Comparison of ENCODE assay signal across 8 cellular contexts in genomic region chr16:8673611-8674412, GRCh38. TPM values are rescaled to one million over a fixed set of nuclear protein-coding genes. Genes with fewer than 3 reads are reported as not detected.
DNase-seq lines count a peak whose midpoint lies in the region; ATAC-seq, FAIRE-seq and TF ChIP-seq lines count a peak whose summit lies in the region.

No MANE protein-coding gene starts in this region.

- peak overlapping the region; percentile 63 to 81 (median 79) for H3K4me3 ChIP-seq in keratinocyte (ENCODE audit: control insufficient read depth in 2 of 3, extremely low read depth in 1 of 3, insufficient read depth in 2 of 3, low read depth in 1 of 3, low read length in 3 of 3)

- FAIRE-seq in keratinocyte (lab: Jason Lieb, UNC), result no peak

- peak overlapping the region; percentile 62 for H3K9ac ChIP-seq in keratinocyte (ENCODE audit: control insufficient read depth, extremely low read depth, insufficient read depth, low read length)

- peaks cover 14% of the 10 kb centered on the region for H3K4me1 Mint-ChIP-seq in activated naive CD8-positive, alpha-beta T cell treated with anti-CD3 and anti-CD28 coated beads for 36 hours

- no peaks in the 10 kb centered on the region for H3K9me3 Mint-ChIP-seq in activated naive CD8-positive, alpha-beta T cell treated with anti-CD3 and anti-CD28 coated beads for 36 hours

- H3K27me3 ChIP-seq in keratinocyte (ENCODE audit: control insufficient read depth, extremely low read depth, insufficient read depth, low read length), result no peaks in the 10 kb centered on the region

- no peak for TF ChIP-seq CTCF in keratinocyte (optimal IDR thresholded peaks at IDR 0.05 in 1 of 3, IDR thresholded peaks at IDR 0.05 in 1 of 3, conservative IDR thresholded peaks at IDR 0.05 in 1 of 3; ENCODE audit: extremely low read depth in 1 of 3, insufficient read depth in 2 of 3, low read length in 3 of 3)

- intact Hi-C loops in Right ventricle myocardium inferior (cut with DNase I) (no loop called here), cardiac septum (cut with DNase I) (loop anchor here (5.0 kb wide), 1 partner anchor 123 kb away; the partner anchor contains the start of genes PMM2 and TMEM186)

- H3K36me3 Mint-ChIP-seq in activated naive CD8-positive, alpha-beta T cell treated with anti-CD3 and anti-CD28 coated beads for 36 hours, result peaks cover 5% of the 10 kb centered on the region

- peaks cover 2% of the 10 kb centered on the region for H3K9me1 ChIP-seq in keratinocyte (ENCODE audit: control insufficient read depth, extremely low read depth, insufficient read depth, low read length)

- H3K4me2 ChIP-seq in keratinocyte (ENCODE audit: control insufficient read depth, extremely low read depth, insufficient read depth, low read depth, low read length), result peak overlapping the region; percentile 79

- peak; percentile 47 for ATAC-seq in Right ventricle myocardium inferior
- ATAC-seq in HG03095 (IDR thresholded peaks at IDR 0.05; ENCODE audit: unreplicated experiment), result peak; percentile 37

- H4K20me1 ChIP-seq in keratinocyte (ENCODE audit: control insufficient read depth, extremely low read depth, insufficient read depth, low read length), result no peaks in the 10 kb centered on the region

- peak overlapping the region; percentile 91 for H2AFZ ChIP-seq in keratinocyte (ENCODE audit: control insufficient read depth, low read length)

- H3K4me1 ChIP-seq in keratinocyte (ENCODE audit: control insufficient read depth, extremely low read depth, insufficient read depth, low read length), result peaks cover 35% of the 10 kb centered on the region

- H3K4me3 Mint-ChIP-seq in activated naive CD8-positive, alpha-beta T cell treated with anti-CD3 and anti-CD28 coated beads for 36 hours, result peak overlapping the region; percentile 88

- no peaks in the 10 kb centered on the region for H3K36me3 ChIP-seq in keratinocyte (ENCODE audit: control insufficient read depth in 2 of 2, extremely low read depth in 1 of 2, insufficient read depth in 2 of 2, low read length in 2 of 2)

- DNase-seq in Right ventricle myocardium inferior (ENCODE audit: missing footprints) (no peak), cardiac septum (ENCODE audit: low spot score) (no peak), keratinocyte (ENCODE audit: low read depth, low spot score) (no peak), substantia nigra (lab: John Stamatoyannopoulos, UW) (peak in 5 of 49 donors; percentile 32 to 71 (median 58)), NCI-H774 (lab: John Stamatoyannopoulos, UW) (no peak), HK-2 (ENCODE audit: unreplicated experiment) (no peak)
- DNase-seq in activated naive CD8-positive, alpha-beta T cell treated with anti-CD3 and anti-CD28 coated beads for 36 hours, result no peak

- H3K27ac ChIP-seq in keratinocyte (ENCODE audit: control insufficient read depth, insufficient read depth, low read length) (no peak overlapping the region), substantia nigra (ENCODE audit: low read depth, low read length, poor library complexity, severe bottlenecking) (peak overlapping the region; percentile 63)

- no peaks in the 10 kb centered on the region for H3K27me3 Mint-ChIP-seq in activated naive CD8-positive, alpha-beta T cell treated with anti-CD3 and anti-CD28 coated beads for 36 hours

- dilution Hi-C loops in keratinocyte (cut with MboI; ENCODE audit: extremely low pct_ligation_motif_present, low sequenced_read_pairs), result no loop called here

- no peaks in the 10 kb centered on the region for H3K9me3 ChIP-seq in keratinocyte (ENCODE audit: control insufficient read depth, low read depth, low read length)

- H3K79me2 ChIP-seq in keratinocyte (ENCODE audit: control insufficient read depth, insufficient read depth, low read length), result no peaks in the 10 kb centered on the region

- no peak overlapping the region for H3K27ac Mint-ChIP-seq in activated naive CD8-positive, alpha-beta T cell treated with anti-CD3 and anti-CD28 coated beads for 36 hours

RNA-seq across cellular contexts. Expression of gene ABAT, which starts 0.6 kb away (rescaled TPM):
- total RNA-seq in Right ventricle myocardium inferior, result 3.0 TPM
- 25.8 TPM for total RNA-seq in cardiac septum
- total RNA-seq in activated naive CD8-positive, alpha-beta T cell treated with anti-CD3 and anti-CD28 coated beads for 36 hours, result 1 to 10 TPM; 4.1 to 4.8 TPM
- 11.8 to 16.8 TPM (median 13.7 TPM) in 3 replicates for polyA plus RNA-seq in keratinocyte
- 5.5 TPM for polyA plus RNA-seq in keratinocyte (2011; ENCODE audit: low read depth)
- 13.0 and 15.7 TPM in 2 replicates for polyA plus RNA-seq in keratinocyte (2011; cell fraction: cytosol; rRNA removed)
- 28.8 and 29.8 TPM in 2 replicates for polyA plus RNA-seq in keratinocyte (2011; cell fraction: nucleus; rRNA removed)
- 2.9 and 11.8 TPM in 2 replicates for polyA plus RNA-seq in keratinocyte (2012; ENCODE audit: low replicate concordance)
- 11.7 to 17.1 TPM (median 13.6 TPM) in 3 replicates for polyA minus RNA-seq in keratinocyte
- 11.1 TPM for polyA minus RNA-seq in keratinocyte (2011; cell fraction: cytosol; rRNA and poly(A)+ RNA removed)
- 14.1 and 17.6 TPM in 2 replicates for polyA minus RNA-seq in keratinocyte (2011; cell fraction: nucleus; rRNA and poly(A)+ RNA removed)

RNA-seq across cellular contexts. Expression of gene METTL22, which starts 52.3 kb away (rescaled TPM):
- total RNA-seq in Right ventricle myocardium inferior (29.3 TPM), cardiac septum (31.9 TPM)
- total RNA-seq in activated naive CD8-positive, alpha-beta T cell treated with anti-CD3 and anti-CD28 coated beads for 36 hours, result 10 to 100 TPM; 25.0 to 26.8 TPM
- polyA plus RNA-seq in keratinocyte, result 21.9 to 33.1 TPM (median 31.1 TPM) in 3 replicates
- polyA plus RNA-seq in keratinocyte (2011; ENCODE audit: low read depth), result 10.5 TPM
- polyA plus RNA-seq in keratinocyte (2011; cell fraction: cytosol; rRNA removed), result 18.5 and 27.3 TPM in 2 replicates
- 58.8 and 67.5 TPM in 2 replicates for polyA plus RNA-seq in keratinocyte (2011; cell fraction: nucleus; rRNA removed)
- polyA plus RNA-seq in keratinocyte (2012; ENCODE audit: low replicate concordance), result 13.2 and 18.5 TPM in 2 replicates
- polyA minus RNA-seq in keratinocyte, result 39.2 to 82.0 TPM (median 43.8 TPM) in 3 replicates
- polyA minus RNA-seq in keratinocyte (2011; cell fraction: cytosol; rRNA and poly(A)+ RNA removed), result 49.3 TPM
- polyA minus RNA-seq in keratinocyte (2011; cell fraction: nucleus; rRNA and poly(A)+ RNA removed), result 25.0 and 25.1 TPM in 2 replicates
